ENCODE assay signal across 1 cellular context in genomic region chr20:56676679-56677078, GRCh38.
TF ChIP-seq lines count a peak whose summit lies in the region.

No MANE protein-coding gene starts in this region.

TF ChIP-seq in H1, 55 proteins besides CTCF, POLR2A, EP300 and RAD21 (continued from another document):
- TF ChIP-seq ATF2 (IDR thresholded peaks at IDR 0.05; ENCODE audit: low read length) (no peak), KDM4A (IDR thresholded peaks at IDR 0.05; ENCODE audit: low read depth, low read length, severe bottlenecking) (no peak)
